1 cellular context compared by ENCODE assay signal in the genomic region with DNA sequence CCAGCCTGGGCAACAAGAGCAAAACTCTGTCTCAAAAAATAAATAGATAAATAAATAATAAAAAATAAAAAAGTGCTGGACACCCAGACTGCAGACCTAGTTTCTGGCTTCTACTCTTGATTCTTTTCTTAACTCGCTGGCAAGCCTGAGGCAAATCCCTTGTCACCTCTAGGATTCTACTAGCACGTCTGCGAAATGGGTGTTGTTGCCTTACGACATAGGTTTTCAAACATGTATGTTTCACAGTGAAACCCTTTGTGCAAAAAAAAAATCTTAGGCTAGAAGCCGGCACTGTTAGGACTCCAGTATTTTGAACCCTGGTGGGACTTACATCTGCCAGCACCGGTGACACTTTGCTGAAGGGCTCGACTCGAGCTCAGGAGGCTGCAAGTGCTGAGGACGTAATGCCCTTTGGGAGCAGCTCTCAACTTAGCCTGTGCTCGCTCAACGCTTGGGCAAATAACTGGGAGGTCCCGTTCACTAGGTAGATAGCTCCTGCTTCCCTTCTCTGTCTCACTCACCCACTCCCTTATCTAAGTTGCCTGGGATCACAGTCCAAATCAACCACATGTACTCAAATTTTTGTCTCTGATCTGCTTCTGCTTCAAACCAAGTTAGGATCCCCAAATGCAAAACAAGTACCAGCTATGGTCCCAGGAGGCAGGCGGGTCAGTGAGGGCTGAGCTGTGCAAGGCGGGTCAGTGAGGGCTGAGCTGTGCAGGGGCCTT.
A peak's percentile ranks its signal among the peaks of the same experiment; 100 is the strongest.
TF ChIP-seq lines count a peak whose summit lies in the region.

No MANE protein-coding gene starts in this region.

TF ChIP-seq in HepG2, 621 proteins besides CTCF, POLR2A, EP300 and RAD21 (continued from another document and continues in another):
- TF ChIP-seq, protein P1, sequence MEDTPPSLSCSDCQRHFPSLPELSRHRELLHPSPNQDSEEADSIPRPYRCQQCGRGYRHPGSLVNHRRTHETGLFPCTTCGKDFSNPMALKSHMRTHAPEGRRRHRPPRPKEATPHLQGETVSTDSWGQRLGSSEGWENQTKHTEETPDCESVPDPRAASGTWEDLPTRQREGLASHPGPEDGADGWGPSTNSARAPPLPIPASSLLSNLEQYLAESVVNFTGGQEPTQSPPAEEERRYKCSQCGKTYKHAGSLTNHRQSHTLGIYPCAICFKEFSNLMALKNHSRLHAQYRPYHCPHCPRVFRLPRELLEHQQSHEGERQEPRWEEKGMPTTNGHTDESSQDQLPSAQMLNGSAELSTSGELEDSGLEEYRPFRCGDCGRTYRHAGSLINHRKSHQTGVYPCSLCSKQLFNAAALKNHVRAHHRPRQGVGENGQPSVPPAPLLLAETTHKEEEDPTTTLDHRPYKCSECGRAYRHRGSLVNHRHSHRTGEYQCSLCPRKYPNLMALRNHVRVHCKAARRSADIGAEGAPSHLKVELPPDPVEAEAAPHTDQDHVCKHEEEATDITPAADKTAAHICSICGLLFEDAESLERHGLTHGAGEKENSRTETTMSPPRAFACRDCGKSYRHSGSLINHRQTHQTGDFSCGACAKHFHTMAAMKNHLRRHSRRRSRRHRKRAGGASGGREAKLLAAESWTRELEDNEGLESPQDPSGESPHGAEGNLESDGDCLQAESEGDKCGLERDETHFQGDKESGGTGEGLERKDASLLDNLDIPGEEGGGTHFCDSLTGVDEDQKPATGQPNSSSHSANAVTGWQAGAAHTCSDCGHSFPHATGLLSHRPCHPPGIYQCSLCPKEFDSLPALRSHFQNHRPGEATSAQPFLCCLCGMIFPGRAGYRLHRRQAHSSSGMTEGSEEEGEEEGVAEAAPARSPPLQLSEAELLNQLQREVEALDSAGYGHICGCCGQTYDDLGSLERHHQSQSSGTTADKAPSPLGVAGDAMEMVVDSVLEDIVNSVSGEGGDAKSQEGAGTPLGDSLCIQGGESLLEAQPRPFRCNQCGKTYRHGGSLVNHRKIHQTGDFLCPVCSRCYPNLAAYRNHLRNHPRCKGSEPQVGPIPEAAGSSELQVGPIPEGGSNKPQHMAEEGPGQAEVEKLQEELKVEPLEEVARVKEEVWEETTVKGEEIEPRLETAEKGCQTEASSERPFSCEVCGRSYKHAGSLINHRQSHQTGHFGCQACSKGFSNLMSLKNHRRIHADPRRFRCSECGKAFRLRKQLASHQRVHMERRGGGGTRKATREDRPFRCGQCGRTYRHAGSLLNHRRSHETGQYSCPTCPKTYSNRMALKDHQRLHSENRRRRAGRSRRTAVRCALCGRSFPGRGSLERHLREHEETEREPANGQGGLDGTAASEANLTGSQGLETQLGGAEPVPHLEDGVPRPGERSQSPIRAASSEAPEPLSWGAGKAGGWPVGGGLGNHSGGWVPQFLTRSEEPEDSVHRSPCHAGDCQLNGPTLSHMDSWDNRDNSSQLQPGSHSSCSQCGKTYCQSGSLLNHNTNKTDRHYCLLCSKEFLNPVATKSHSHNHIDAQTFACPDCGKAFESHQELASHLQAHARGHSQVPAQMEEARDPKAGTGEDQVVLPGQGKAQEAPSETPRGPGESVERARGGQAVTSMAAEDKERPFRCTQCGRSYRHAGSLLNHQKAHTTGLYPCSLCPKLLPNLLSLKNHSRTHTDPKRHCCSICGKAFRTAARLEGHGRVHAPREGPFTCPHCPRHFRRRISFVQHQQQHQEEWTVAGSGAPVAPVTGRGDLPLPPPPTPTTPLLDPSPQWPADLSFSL (CRISPR knock-in tag; IDR thresholded peaks at IDR 0.05), result no peak
- 0 out of 2 replicates have a peak, but pooled peaks have one; percentile 15 for TF ChIP-seq ZNF232 (CRISPR knock-in tag; IDR thresholded peaks at IDR 0.05; ENCODE audit: borderline replicate concordance)
- TF ChIP-seq ZBTB38 (CRISPR knock-in tag; IDR thresholded peaks at IDR 0.05), result peak; percentile 74
- 0 out of 2 replicates have a peak, but pooled peaks have one; percentile 11 for TF ChIP-seq STAG1 (CRISPR knock-in tag; IDR thresholded peaks at IDR 0.05)
- TF ChIP-seq, protein P2, sequence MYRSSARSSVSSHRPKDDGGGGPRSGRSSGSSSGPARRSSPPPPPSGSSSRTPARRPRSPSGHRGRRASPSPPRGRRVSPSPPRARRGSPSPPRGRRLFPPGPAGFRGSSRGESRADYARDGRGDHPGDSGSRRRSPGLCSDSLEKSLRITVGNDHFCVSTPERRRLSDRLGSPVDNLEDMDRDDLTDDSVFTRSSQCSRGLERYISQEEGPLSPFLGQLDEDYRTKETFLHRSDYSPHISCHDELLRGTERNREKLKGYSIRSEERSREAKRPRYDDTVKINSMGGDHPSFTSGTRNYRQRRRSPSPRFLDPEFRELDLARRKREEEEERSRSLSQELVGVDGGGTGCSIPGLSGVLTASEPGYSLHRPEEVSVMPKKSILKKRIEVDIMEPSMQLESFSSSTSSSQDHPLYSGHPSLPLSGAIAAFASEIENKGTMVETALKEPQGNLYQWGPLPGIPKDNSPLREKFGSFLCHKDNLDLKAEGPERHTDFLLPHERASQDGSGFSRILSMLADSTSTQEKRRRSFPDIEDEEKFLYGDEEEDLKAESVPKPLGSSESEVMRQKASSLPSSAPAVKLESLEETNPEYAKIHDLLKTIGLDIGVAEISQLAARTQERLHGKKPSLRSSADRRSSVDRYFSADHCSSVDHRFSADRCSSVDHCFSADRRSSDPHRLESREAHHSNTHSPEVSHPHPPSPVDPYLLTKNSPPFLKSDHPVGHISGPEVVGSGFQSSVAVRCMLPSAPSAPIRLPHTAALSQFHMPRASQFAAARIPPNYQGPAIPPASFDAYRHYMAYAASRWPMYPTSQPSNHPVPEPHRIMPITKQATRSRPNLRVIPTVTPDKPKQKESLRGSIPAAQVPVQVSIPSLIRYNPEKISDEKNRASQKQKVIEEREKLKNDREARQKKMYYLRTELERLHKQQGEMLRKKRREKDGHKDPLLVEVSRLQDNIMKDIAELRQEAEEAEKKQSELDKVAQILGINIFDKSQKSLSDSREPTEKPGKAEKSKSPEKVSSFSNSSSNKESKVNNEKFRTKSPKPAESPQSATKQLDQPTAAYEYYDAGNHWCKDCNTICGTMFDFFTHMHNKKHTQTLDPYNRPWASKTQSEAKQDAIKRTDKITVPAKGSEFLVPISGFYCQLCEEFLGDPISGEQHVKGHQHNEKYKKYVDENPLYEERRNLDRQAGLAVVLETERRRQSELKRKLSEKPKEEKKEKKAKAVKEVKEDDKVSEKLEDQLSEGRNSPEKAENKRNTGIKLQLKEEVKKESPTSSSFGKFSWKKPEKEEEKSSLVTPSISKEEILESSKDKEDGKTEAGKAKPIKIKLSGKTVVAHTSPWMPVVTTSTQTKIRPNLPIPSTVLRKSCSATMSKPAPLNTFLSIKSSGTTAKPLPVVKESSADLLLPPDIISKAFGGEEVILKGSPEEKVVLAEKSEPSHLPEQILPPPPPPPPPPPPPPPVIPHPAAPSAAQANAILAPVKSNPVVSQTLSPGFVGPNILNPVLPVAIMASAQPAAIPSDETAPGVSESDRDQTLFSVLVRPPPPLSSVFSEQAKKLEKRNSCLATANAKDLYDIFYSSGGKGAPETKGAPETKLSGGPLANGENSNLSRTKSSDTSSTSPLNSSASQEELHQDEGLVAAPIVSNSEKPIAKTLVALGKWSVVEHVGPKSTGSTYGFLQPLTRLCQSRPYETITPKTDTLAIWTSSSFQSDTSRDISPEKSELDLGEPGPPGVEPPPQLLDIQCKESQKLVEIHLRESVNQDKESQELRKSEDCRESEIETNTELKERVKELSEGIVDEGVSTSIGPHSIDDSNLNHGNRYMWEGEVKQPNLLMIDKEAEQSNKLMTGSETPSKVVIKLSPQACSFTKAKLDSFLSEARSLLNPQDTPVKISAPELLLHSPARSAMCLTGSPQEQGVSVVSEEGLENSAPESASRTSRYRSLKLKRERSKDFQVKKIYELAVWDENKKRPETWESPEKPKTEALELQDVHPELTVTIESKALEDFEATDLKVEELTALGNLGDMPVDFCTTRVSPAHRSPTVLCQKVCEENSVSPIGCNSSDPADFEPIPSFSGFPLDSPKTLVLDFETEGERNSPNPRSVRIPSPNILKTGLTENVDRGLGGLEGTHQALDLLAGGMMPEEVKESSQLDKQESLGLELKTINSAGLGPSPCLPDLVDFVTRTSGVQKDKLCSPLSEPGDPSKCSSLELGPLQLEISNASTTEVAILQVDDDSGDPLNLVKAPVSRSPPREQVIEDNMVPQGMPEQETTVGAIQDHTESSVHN (CRISPR knock-in tag; IDR thresholded peaks at IDR 0.05), result no peak
- TF ChIP-seq FOXP1 (IDR thresholded peaks at IDR 0.05), result no peak
- peak; percentile 38; the same call in 1 of the 2 replicates for TF ChIP-seq FOXP1 (CRISPR knock-in tag; IDR thresholded peaks at IDR 0.05)
- TF ChIP-seq, protein P3, sequence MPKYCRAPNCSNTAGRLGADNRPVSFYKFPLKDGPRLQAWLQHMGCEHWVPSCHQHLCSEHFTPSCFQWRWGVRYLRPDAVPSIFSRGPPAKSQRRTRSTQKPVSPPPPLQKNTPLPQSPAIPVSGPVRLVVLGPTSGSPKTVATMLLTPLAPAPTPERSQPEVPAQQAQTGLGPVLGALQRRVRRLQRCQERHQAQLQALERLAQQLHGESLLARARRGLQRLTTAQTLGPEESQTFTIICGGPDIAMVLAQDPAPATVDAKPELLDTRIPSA (CRISPR knock-in tag; IDR thresholded peaks at IDR 0.05; ENCODE audit: borderline replicate concordance), result no peak
- no peak for TF ChIP-seq NFKBIZ (CRISPR knock-in tag; IDR thresholded peaks at IDR 0.05)
- TF ChIP-seq, protein P4, sequence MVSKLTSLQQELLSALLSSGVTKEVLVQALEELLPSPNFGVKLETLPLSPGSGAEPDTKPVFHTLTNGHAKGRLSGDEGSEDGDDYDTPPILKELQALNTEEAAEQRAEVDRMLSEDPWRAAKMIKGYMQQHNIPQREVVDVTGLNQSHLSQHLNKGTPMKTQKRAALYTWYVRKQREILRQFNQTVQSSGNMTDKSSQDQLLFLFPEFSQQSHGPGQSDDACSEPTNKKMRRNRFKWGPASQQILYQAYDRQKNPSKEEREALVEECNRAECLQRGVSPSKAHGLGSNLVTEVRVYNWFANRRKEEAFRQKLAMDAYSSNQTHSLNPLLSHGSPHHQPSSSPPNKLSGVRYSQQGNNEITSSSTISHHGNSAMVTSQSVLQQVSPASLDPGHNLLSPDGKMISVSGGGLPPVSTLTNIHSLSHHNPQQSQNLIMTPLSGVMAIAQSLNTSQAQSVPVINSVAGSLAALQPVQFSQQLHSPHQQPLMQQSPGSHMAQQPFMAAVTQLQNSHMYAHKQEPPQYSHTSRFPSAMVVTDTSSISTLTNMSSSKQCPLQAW (CRISPR knock-in tag; IDR thresholded peaks at IDR 0.05), result 0 out of 2 replicates have a peak, but pooled peaks have one; percentile 50
- 0 out of 2 replicates have a peak, but pooled peaks have one; percentile 21 for TF ChIP-seq KDM4B (CRISPR knock-in tag; IDR thresholded peaks at IDR 0.05)
- no peak; the same call in 1 of the 2 replicates for TF ChIP-seq PPARG (CRISPR knock-in tag; conservative IDR thresholded peaks at IDR 0.05)
- peak; percentile 59; the same call in 1 of the 2 replicates for TF ChIP-seq ELF3 (CRISPR knock-in tag; IDR thresholded peaks at IDR 0.05)
- TF ChIP-seq NR2F6 (IDR thresholded peaks at IDR 0.05), result no peak
- peak; percentile 50 for TF ChIP-seq NR2F6 (CRISPR knock-in tag; IDR thresholded peaks at IDR 0.05)
- TF ChIP-seq MEIS1 (CRISPR knock-in tag; IDR thresholded peaks at IDR 0.05; ENCODE audit: borderline replicate concordance), result peak; percentile 53; the same call in 1 of the 2 replicates
- TF ChIP-seq AHR (CRISPR knock-in tag; IDR thresholded peaks at IDR 0.05), result no peak
- TF ChIP-seq, protein P5, sequence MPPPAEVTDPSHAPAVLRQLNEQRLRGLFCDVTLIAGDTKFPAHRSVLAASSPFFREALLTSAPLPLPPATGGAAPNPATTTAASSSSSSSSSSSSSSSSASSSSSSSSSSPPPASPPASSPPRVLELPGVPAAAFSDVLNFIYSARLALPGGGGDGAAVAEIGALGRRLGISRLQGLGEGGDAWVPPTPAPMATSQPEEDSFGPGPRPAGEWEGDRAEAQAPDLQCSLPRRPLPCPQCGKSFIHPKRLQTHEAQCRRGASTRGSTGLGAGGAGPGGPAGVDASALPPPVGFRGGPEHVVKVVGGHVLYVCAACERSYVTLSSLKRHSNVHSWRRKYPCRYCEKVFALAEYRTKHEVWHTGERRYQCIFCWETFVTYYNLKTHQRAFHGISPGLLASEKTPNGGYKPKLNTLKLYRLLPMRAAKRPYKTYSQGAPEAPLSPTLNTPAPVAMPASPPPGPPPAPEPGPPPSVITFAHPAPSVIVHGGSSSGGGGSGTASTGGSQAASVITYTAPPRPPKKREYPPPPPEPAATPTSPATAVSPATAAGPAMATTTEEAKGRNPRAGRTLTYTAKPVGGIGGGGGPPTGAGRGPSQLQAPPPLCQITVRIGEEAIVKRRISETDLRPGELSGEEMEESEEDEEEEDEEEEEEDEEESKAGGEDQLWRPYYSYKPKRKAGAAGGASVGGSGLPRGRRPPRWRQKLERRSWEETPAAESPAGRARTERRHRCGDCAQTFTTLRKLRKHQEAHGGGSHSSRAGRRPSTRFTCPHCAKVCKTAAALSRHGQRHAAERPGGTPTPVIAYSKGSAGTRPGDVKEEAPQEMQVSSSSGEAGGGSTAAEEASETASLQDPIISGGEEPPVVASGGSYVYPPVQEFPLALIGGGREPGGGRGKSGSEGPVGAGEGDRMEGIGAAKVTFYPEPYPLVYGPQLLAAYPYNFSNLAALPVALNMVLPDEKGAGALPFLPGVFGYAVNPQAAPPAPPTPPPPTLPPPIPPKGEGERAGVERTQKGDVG (CRISPR knock-in tag; IDR thresholded peaks at IDR 0.05; ENCODE audit: borderline replicate concordance), result peak; percentile 82; the same call in 1 of the 2 replicates
- peak; percentile 72 for TF ChIP-seq ZNF331 (CRISPR knock-in tag; IDR thresholded peaks at IDR 0.05)
- TF ChIP-seq ZKSCAN8 (CRISPR knock-in tag; IDR thresholded peaks at IDR 0.05; ENCODE audit: borderline replicate concordance), result peak; percentile 14; the same call in 1 of the 2 replicates
- no peak for TF ChIP-seq PHF20 (CRISPR knock-in tag; IDR thresholded peaks at IDR 0.05)
